ENCODE assay signal across 20 cellular contexts in genomic region chr4:156538651-156539285, GRCh38.
"Had no signal": no experiment of that assay in that cellular context is flagged by ENCODE, and none has a peak within 500 bp of the region (broad histone marks: within the 10 kb centered on the region; RNA-seq: fewer than 3 reads in every experiment).

No MANE protein-coding gene starts in this region.

- H3K36me3 ChIP-seq: gastroesophageal sphincter, neural progenitor cell, vagina had no signal

- DNase-seq: activated CD4-positive, alpha-beta T cell treated with anti-CD3 and anti-CD28 coated beads, Interleukin-2, amount 10 ng/mL, durations not matched to agents 7 days and 5 days; activated CD8-positive, alpha-beta T cell treated with anti-CD3 and anti-CD28 coated beads, Interleukin-2, amount 10 ng/mL, durations not matched to agents 7 days and 5 days; cerebellar nuclear complex; head of caudate nucleus; left colon; mesenchymal stem cell; naive B cell; posterior cingulate gyrus; small intestine; stimulated activated CD4-positive, alpha-beta T cell treated with anti-CD3 and anti-CD28 coated beads, Interleukin-2, amount 100 ng/mL, for 48 hours; stimulated activated CD8-positive, alpha-beta memory T cell treated with anti-CD3 and anti-CD28 coated beads, Interleukin-4, amount 100 ng/mL, for 48 hours; stimulated activated naive B cell treated with anti-CD40 and anti-IgM and Interleukin-4, amounts not matched to agents 10 μg/mL and 1 μg/mL and 100 μg/mL, for 72 hours; testis had no signal

- H3K9me3 ChIP-seq: gastroesophageal sphincter, testis, vagina had no signal

- H2AFZ ChIP-seq: neural progenitor cell had no signal

- H3K4me1 ChIP-seq: gastroesophageal sphincter, testis, vagina had no signal

- H3K4me2 ChIP-seq: neural progenitor cell had no signal

- H3K9ac ChIP-seq: neural progenitor cell had no signal

- ATAC-seq: activated CD4-positive, CD25-positive, alpha-beta regulatory T cell treated with anti-CD3 and anti-CD28 coated beads, Interleukin-2, amount 50 U/mL, for 24 hours; activated CD8-positive, alpha-beta T cell treated with anti-CD3 and anti-CD28 coated beads, Interleukin-2, amount 10 ng/mL, durations not matched to agents 7 days and 5 days; gastroesophageal sphincter; left colon; sciatic nerve; stimulated activated naive B cell treated with anti-CD40 and anti-IgM and Interleukin-4, amounts not matched to agents 10 μg/mL and 1 μg/mL and 100 μg/mL, for 72 hours had no signal

- H3K27me3 ChIP-seq: gastroesophageal sphincter, neural progenitor cell, testis, vagina had no signal

- H3K27ac ChIP-seq: coronary artery, gastroesophageal sphincter, neural progenitor cell, testis, vagina, VCaP had no signal

- H3K4me3 ChIP-seq: coronary artery, gastroesophageal sphincter, neural progenitor cell, testis, vagina had no signal
